ENCODE assay signal across 14 cellular contexts in genomic region chr12:10563002-10563401, GRCh38. TPM values are rescaled to one million over a fixed set of nuclear protein-coding genes. Genes with fewer than 3 reads are reported as not detected.
DNase-seq lines count a peak whose midpoint lies in the region; ATAC-seq and TF ChIP-seq lines count a peak whose summit lies in the region.
"Had no signal": no experiment of that assay in that cellular context is flagged by ENCODE, and none has a peak within 500 bp of the region (broad histone marks: within the 10 kb centered on the region; RNA-seq: fewer than 3 reads in every experiment).

No MANE protein-coding gene starts in this region.

- H3K36me3 ChIP-seq in mesenchymal stem cell (ENCODE audit: control insufficient read depth in 1 of 2, insufficient read depth in 2 of 2, low read depth in 1 of 2, low read length in 2 of 2), result no peaks in the 10 kb centered on the region
- no peaks in the 10 kb centered on the region for H3K36me3 ChIP-seq in lower lobe of right lung
- H3K36me3 ChIP-seq: BLaER1 treated with 17β-estradiol and CSF1 and Interleukin-3, amounts not matched to agents 10 nM and 100 nM had no signal

- H3K23ac ChIP-seq in mesenchymal stem cell (ENCODE audit: low read length in 2 of 2), result no peak overlapping the region

- no peak for TF ChIP-seq CTCF in lower lobe of right lung (IDR thresholded peaks at IDR 0.05)

- no peak overlapping the region for H2BK5ac ChIP-seq in mesenchymal stem cell (ENCODE audit: low read depth, low read length, poor library complexity, severe bottlenecking)

- H3K4ac ChIP-seq in mesenchymal stem cell (ENCODE audit: low read depth in 1 of 2, low read length in 2 of 2), result no peak overlapping the region

- H3K4me1 Mint-ChIP-seq in activated naive CD4-positive, alpha-beta T cell treated with anti-CD3 and anti-CD28 coated beads, Interleukin-2, amount 50 U/mL, for 24 hours, result peaks cover 4% of the 10 kb centered on the region
- H3K4me1 Mint-ChIP-seq in activated CD8-positive, alpha-beta T cell treated with anti-CD3 and anti-CD28 coated beads, Interleukin-2, amount 10 ng/mL, durations not matched to agents 7 days and 5 days (ENCODE audit: low read depth), result peaks cover 80% of the 10 kb centered on the region

- no peak overlapping the region for H2BK12ac ChIP-seq in mesenchymal stem cell (ENCODE audit: low read length in 2 of 2)

- no peak for ATAC-seq in activated CD8-positive, alpha-beta T cell treated with anti-CD3 and anti-CD28 coated beads, Interleukin-2, amount 10 ng/mL, durations not matched to agents 7 days and 5 days
- ATAC-seq in lower lobe of right lung, result no peak

- DNase-seq in activated naive CD4-positive, alpha-beta T cell treated with anti-CD3 and anti-CD28 coated beads, Interleukin-2, amount 50 U/mL, for 16 hours, result no peak
- no peak for DNase-seq in activated CD8-positive, alpha-beta T cell treated with anti-CD3 and anti-CD28 coated beads, Interleukin-2, amount 10 ng/mL, durations not matched to agents 7 days and 5 days
- DNase-seq in mesenchymal stem cell, result no peak
- DNase-seq in NCI-H2227 treated with DMSO at 0.1 percent for 48 hours (lab: John Stamatoyannopoulos, UW), result no peak
- no peak for DNase-seq in lower lobe of right lung
- DNase-seq in DMS153 (lab: John Stamatoyannopoulos, UW), result no peak
- DNase-seq in putamen (ENCODE audit: low spot score), result no peak
- DNase-seq: DMS 273 treated with DMSO at 0.1 percent for 48 hours, NCI-H1436 treated with DMSO at 0.1 percent for 48 hours, Right ventricle myocardium superior had no signal

- no peaks in the 10 kb centered on the region for H3K79me1 ChIP-seq in mesenchymal stem cell (replicated peaks; ENCODE audit: low read length, poor library complexity, severe bottlenecking)

- H3K27me3 Mint-ChIP-seq in activated naive CD4-positive, alpha-beta T cell treated with anti-CD3 and anti-CD28 coated beads, Interleukin-2, amount 50 U/mL, for 24 hours, result peaks cover 20% of the 10 kb centered on the region
- H3K27me3 Mint-ChIP-seq in activated CD8-positive, alpha-beta T cell treated with anti-CD3 and anti-CD28 coated beads, Interleukin-2, amount 10 ng/mL, durations not matched to agents 7 days and 5 days (ENCODE audit: low read depth), result no peaks in the 10 kb centered on the region

- H3K4me3 ChIP-seq in mesenchymal stem cell (ENCODE audit: insufficient read depth in 1 of 2, low read depth in 1 of 2, low read length in 2 of 2) (no peak overlapping the region), lower lobe of right lung (no peak overlapping the region)
- H3K4me3 ChIP-seq: A549; BLaER1 treated with 17β-estradiol and CSF1 and Interleukin-3, amounts not matched to agents 10 nM and 100 nM had no signal

- peak overlapping the region; percentile 57 for H3K27ac Mint-ChIP-seq in activated naive CD4-positive, alpha-beta T cell treated with anti-CD3 and anti-CD28 coated beads, Interleukin-2, amount 50 U/mL, for 24 hours
- H3K27ac Mint-ChIP-seq in activated CD8-positive, alpha-beta T cell treated with anti-CD3 and anti-CD28 coated beads, Interleukin-2, amount 10 ng/mL, durations not matched to agents 7 days and 5 days, result peak overlapping the region; percentile 27
- H3K27ac Mint-ChIP-seq: HFFc6 had no signal

- POLR2A ChIA-PET in activated CD8-positive, alpha-beta T cell treated with anti-CD3 and anti-CD28 coated beads, Interleukin-2, amount 10 ng/mL, durations not matched to agents 7 days and 5 days (lab: Charles Lee), result interaction anchor here (1.2 kb wide), 1 partner anchor 9 kb away, joined by 4 read pairs; no protein-coding TSS in a partner anchor

- no peak overlapping the region for H3K4me3 Mint-ChIP-seq in activated naive CD4-positive, alpha-beta T cell treated with anti-CD3 and anti-CD28 coated beads, Interleukin-2, amount 50 U/mL, for 24 hours
- no peak overlapping the region for H3K4me3 Mint-ChIP-seq in activated CD8-positive, alpha-beta T cell treated with anti-CD3 and anti-CD28 coated beads, Interleukin-2, amount 10 ng/mL, durations not matched to agents 7 days and 5 days
- H3K4me3 Mint-ChIP-seq: HFFc6 had no signal

- no peak overlapping the region for H3K4me2 ChIP-seq in mesenchymal stem cell (ENCODE audit: low read length, poor library complexity, severe bottlenecking)
- H3K4me2 ChIP-seq: A549; BLaER1 treated with 17β-estradiol and CSF1 and Interleukin-3, amounts not matched to agents 10 nM and 100 nM had no signal

- no peaks in the 10 kb centered on the region for H3K9me3 Mint-ChIP-seq in activated naive CD4-positive, alpha-beta T cell treated with anti-CD3 and anti-CD28 coated beads, Interleukin-2, amount 50 U/mL, for 24 hours
- no peaks in the 10 kb centered on the region for H3K9me3 Mint-ChIP-seq in activated CD8-positive, alpha-beta T cell treated with anti-CD3 and anti-CD28 coated beads, Interleukin-2, amount 10 ng/mL, durations not matched to agents 7 days and 5 days (ENCODE audit: insufficient read depth)
- H3K9me3 Mint-ChIP-seq: HFFc6 had no signal

- H3K36me3 Mint-ChIP-seq in activated naive CD4-positive, alpha-beta T cell treated with anti-CD3 and anti-CD28 coated beads, Interleukin-2, amount 50 U/mL, for 24 hours, result no peaks in the 10 kb centered on the region
- peaks cover 71% of the 10 kb centered on the region for H3K36me3 Mint-ChIP-seq in activated CD8-positive, alpha-beta T cell treated with anti-CD3 and anti-CD28 coated beads, Interleukin-2, amount 10 ng/mL, durations not matched to agents 7 days and 5 days (ENCODE audit: low read depth)

- H3K14ac ChIP-seq in mesenchymal stem cell (ENCODE audit: low read length in 2 of 2), result no peak overlapping the region

- intact Hi-C loops in lower lobe of right lung (cut with DNase I), result loop anchor here (5.0 kb wide), 1 partner anchor 326 kb away; no protein-coding TSS in a partner anchor

- CTCF ChIA-PET in activated CD8-positive, alpha-beta T cell treated with anti-CD3 and anti-CD28 coated beads, Interleukin-2, amount 10 ng/mL, durations not matched to agents 7 days and 5 days (lab: Charles Lee), result interaction anchor here (0.9 to 3.0 kb wide), 7 partner anchors 11 to 326 kb away, joined by 3 to 23 read pairs (median 4); no protein-coding TSS in a partner anchor

- no peak overlapping the region for H2AK5ac ChIP-seq in mesenchymal stem cell (ENCODE audit: low read length, severe bottlenecking)

- H3K27ac ChIP-seq in mesenchymal stem cell (ENCODE audit: low read length, poor library complexity, severe bottlenecking) (no peak overlapping the region), lower lobe of right lung (no peak overlapping the region)
- H3K27ac ChIP-seq: A549; BLaER1 treated with 17β-estradiol and CSF1 and Interleukin-3, amounts not matched to agents 10 nM and 100 nM had no signal

- H3K9ac ChIP-seq in mesenchymal stem cell (ENCODE audit: low read length), result peak overlapping the region; percentile 28
- H3K9ac ChIP-seq: BLaER1 treated with 17β-estradiol and CSF1 and Interleukin-3, amounts not matched to agents 10 nM and 100 nM had no signal

- no peak overlapping the region for H2AFZ ChIP-seq in mesenchymal stem cell (ENCODE audit: low read depth, low read length)

- H3K18ac ChIP-seq in mesenchymal stem cell (ENCODE audit: low read depth in 1 of 2, low read length in 2 of 2), result no peak overlapping the region

- H2BK120ac ChIP-seq in mesenchymal stem cell (ENCODE audit: low read depth, low read length), result no peak overlapping the region

- H3K4me1 ChIP-seq in mesenchymal stem cell (ENCODE audit: control insufficient read depth, insufficient read depth, low read depth, low read length), result no peaks in the 10 kb centered on the region
- H3K4me1 ChIP-seq in lower lobe of right lung, result no peaks in the 10 kb centered on the region

- H4K91ac ChIP-seq in mesenchymal stem cell (ENCODE audit: low read length), result no peak overlapping the region

- H3K9me3 ChIP-seq in mesenchymal stem cell (ENCODE audit: control insufficient read depth, low read length), result no peaks in the 10 kb centered on the region
- H3K9me3 ChIP-seq in lower lobe of right lung, result no peaks in the 10 kb centered on the region
- H3K9me3 ChIP-seq: A549; BLaER1 treated with 17β-estradiol and CSF1 and Interleukin-3, amounts not matched to agents 10 nM and 100 nM had no signal

- H3K27me3 ChIP-seq in mesenchymal stem cell (ENCODE audit: control insufficient read depth in 1 of 2, insufficient read depth in 1 of 2, low read length in 2 of 2) (no peaks in the 10 kb centered on the region), lower lobe of right lung (ENCODE audit: low read depth) (peaks cover 3% of the 10 kb centered on the region)

- H4K8ac ChIP-seq in mesenchymal stem cell (ENCODE audit: low read length), result no peak overlapping the region

- 100% methylated on average over 1 of the region's 1 CpG for WGBS in mesenchymal stem cell

- no peak overlapping the region for H2BK15ac ChIP-seq in mesenchymal stem cell (ENCODE audit: low read depth, poor library complexity, severe bottlenecking)

RNA-seq across cellular contexts. Expression of gene MAGOHB, which starts 50.4 kb away (rescaled TPM):
- total RNA-seq in activated CD8-positive, alpha-beta T cell treated with anti-CD3 and anti-CD28 coated beads, Interleukin-2, amount 10 ng/mL, durations not matched to agents 7 days and 5 days, result 10 to 100 TPM; 73.9 to 76.9 TPM
- 22.2 TPM for polyA plus RNA-seq in mesenchymal stem cell (2013, experiment 1 of 2)
- 27.1 TPM for polyA plus RNA-seq in mesenchymal stem cell (2013, experiment 2 of 2)
- 19.7 TPM for total RNA-seq in lower lobe of right lung

RNA-seq across cellular contexts. Expression of gene EIF2S3B, which starts 57.3 kb away (rescaled TPM):
- total RNA-seq in activated CD8-positive, alpha-beta T cell treated with anti-CD3 and anti-CD28 coated beads, Interleukin-2, amount 10 ng/mL, durations not matched to agents 7 days and 5 days, result 1 to 10 TPM; 1.8 to 2.3 TPM
- 3.7 TPM for polyA plus RNA-seq in mesenchymal stem cell (2013, experiment 1 of 2)
- 3.5 TPM for polyA plus RNA-seq in mesenchymal stem cell (2013, experiment 2 of 2)
- 0.68 TPM for total RNA-seq in lower lobe of right lung
